ENCODE assay signal across 27 cellular contexts in genomic region chr10:43386549-43386948, GRCh38. TPM values are rescaled to one million over a fixed set of nuclear protein-coding genes. Genes with fewer than 3 reads are reported as not detected.
A peak's percentile ranks its signal among the peaks of the same experiment; 100 is the strongest.
DNase-seq lines count a peak whose midpoint lies in the region; ATAC-seq lines count a peak whose summit lies in the region.
"Had no signal": no experiment of that assay in that cellular context is flagged by ENCODE, and none has a peak within 500 bp of the region (broad histone marks: within the 10 kb centered on the region; RNA-seq: fewer than 3 reads in every experiment).

No MANE protein-coding gene starts in this region.

- ATAC-seq in activated CD8-positive, alpha-beta memory T cell treated with anti-CD3 and anti-CD28 coated beads, Interleukin-2, amount 10 ng/mL, durations not matched to agents 7 days and 5 days = no peak
- ATAC-seq in central memory CD8-positive, alpha-beta T cell (replicated peaks; ENCODE audit: extremely low read depth, poor library complexity, severe bottlenecking) = no peak
- ATAC-seq in HG03378 (IDR thresholded peaks at IDR 0.05; ENCODE audit: unreplicated experiment) = no peak
- ATAC-seq: activated naive CD4-positive, alpha-beta T cell treated with anti-CD3 and anti-CD28 coated beads, Interleukin-2, amount 50 U/mL, for 72 hours; foreskin keratinocyte had no signal

- H3K9me3 Mint-ChIP-seq in activated CD8-positive, alpha-beta memory T cell treated with anti-CD3 and anti-CD28 coated beads, Interleukin-2, amount 10 ng/mL, durations not matched to agents 7 days and 5 days (ENCODE audit: low read depth) = no peaks in the 10 kb centered on the region
- H3K9me3 Mint-ChIP-seq in central memory CD8-positive, alpha-beta T cell = no peaks in the 10 kb centered on the region
- H3K9me3 Mint-ChIP-seq: activated naive CD4-positive, alpha-beta T cell treated with anti-CD3 and anti-CD28 coated beads, Interleukin-2, amount 50 U/mL, for 72 hours; dendritic cell treated with granulocyte-macrophage colony-stimulating factor and Interleukin-4, amounts not matched to agents 40 ng/mL and 50 ng/mL, for 4 days; nephron had no signal

- intact Hi-C loops in posterior vena cava (cut with DNase I) = no loop called here

- no peak for DNase-seq in activated CD8-positive, alpha-beta memory T cell treated with anti-CD3 and anti-CD28 coated beads, Interleukin-2, amount 10 ng/mL, durations not matched to agents 7 days and 5 days
- no peak for DNase-seq in activated CD8-positive, alpha-beta memory T cell treated with anti-CD3 and anti-CD28 coated beads, Interleukin-2, amount 50 U/mL, for 4 hours
- DNase-seq in HT-29 (ENCODE audit: low spot score) (peak; percentile 0), posterior vena cava (ENCODE audit: low spot score) (peak; percentile 64), activated gamma-delta T cell treated with Interleukin-2 at 50 U/mL for 16 hours (no peak), MV-4-11 (lab: John Stamatoyannopoulos, UW) (no peak)
- DNase-seq in central memory CD8-positive, alpha-beta T cell (ENCODE audit: low spot score in 2 of 2) = no peak
- DNase-seq: C1 segment of cervical spinal cord; foreskin keratinocyte; HCEC 1CT; hippocampal formation; KBM-7; NCI-H1930; NCI-H226; SK-N-SH; stimulated activated CD4-positive, alpha-beta T cell treated with anti-CD3 and anti-CD28 coated beads, Interleukin-2, amount 100 ng/mL, for 48 hours; substantia nigra; T-helper 9 cell had no signal

- H3K27ac Mint-ChIP-seq in activated CD8-positive, alpha-beta memory T cell treated with anti-CD3 and anti-CD28 coated beads, Interleukin-2, amount 10 ng/mL, durations not matched to agents 7 days and 5 days = peak overlapping the region; percentile 49
- peak overlapping the region; percentile 72 for H3K27ac Mint-ChIP-seq in central memory CD8-positive, alpha-beta T cell (ENCODE audit: low read depth)
- H3K27ac Mint-ChIP-seq: dendritic cell treated with granulocyte-macrophage colony-stimulating factor and Interleukin-4, amounts not matched to agents 40 ng/mL and 50 ng/mL, for 4 days; nephron had no signal

- CTCF ChIA-PET in activated CD8-positive, alpha-beta memory T cell treated with anti-CD3 and anti-CD28 coated beads, Interleukin-2, amount 10 ng/mL, durations not matched to agents 7 days and 5 days (lab: Charles Lee) = interaction anchor here (1.0 to 1.2 kb wide), 2 partner anchors 9 to 14 kb away, joined by 3 to 5 read pairs; no protein-coding TSS in a partner anchor

- H3K4me1 Mint-ChIP-seq in activated CD8-positive, alpha-beta memory T cell treated with anti-CD3 and anti-CD28 coated beads, Interleukin-2, amount 10 ng/mL, durations not matched to agents 7 days and 5 days = peaks cover 45% of the 10 kb centered on the region
- peaks cover 62% of the 10 kb centered on the region for H3K4me1 Mint-ChIP-seq in central memory CD8-positive, alpha-beta T cell

- no peak overlapping the region for H3K4me3 Mint-ChIP-seq in activated CD8-positive, alpha-beta memory T cell treated with anti-CD3 and anti-CD28 coated beads, Interleukin-2, amount 10 ng/mL, durations not matched to agents 7 days and 5 days
- no peak overlapping the region for H3K4me3 Mint-ChIP-seq in central memory CD8-positive, alpha-beta T cell
- H3K4me3 Mint-ChIP-seq: dendritic cell treated with granulocyte-macrophage colony-stimulating factor and Interleukin-4, amounts not matched to agents 40 ng/mL and 50 ng/mL, for 4 days; nephron had no signal

- peaks cover 58% of the 10 kb centered on the region for H3K36me3 Mint-ChIP-seq in activated CD8-positive, alpha-beta memory T cell treated with anti-CD3 and anti-CD28 coated beads, Interleukin-2, amount 10 ng/mL, durations not matched to agents 7 days and 5 days
- H3K36me3 Mint-ChIP-seq in central memory CD8-positive, alpha-beta T cell (ENCODE audit: insufficient read depth) = peaks cover 56% of the 10 kb centered on the region

- H3K27me3 Mint-ChIP-seq in activated CD8-positive, alpha-beta memory T cell treated with anti-CD3 and anti-CD28 coated beads, Interleukin-2, amount 10 ng/mL, durations not matched to agents 7 days and 5 days = no peaks in the 10 kb centered on the region
- no peaks in the 10 kb centered on the region for H3K27me3 Mint-ChIP-seq in central memory CD8-positive, alpha-beta T cell
- H3K27me3 Mint-ChIP-seq: dendritic cell treated with granulocyte-macrophage colony-stimulating factor and Interleukin-4, amounts not matched to agents 40 ng/mL and 50 ng/mL, for 4 days had no signal

RNA-seq across cellular contexts. Expression of gene FXYD4, which starts 15.1 kb away (rescaled TPM):
- under 1 TPM in 1 of 2 experiments, not detected in 1; 0.37 TPM for total RNA-seq in activated CD8-positive, alpha-beta memory T cell treated with anti-CD3 and anti-CD28 coated beads, Interleukin-2, amount 10 ng/mL, durations not matched to agents 7 days and 5 days
- not detected in 2 replicates for total RNA-seq in HT-29 (2014; rRNA removed; shearing (Covaris generic))
- total RNA-seq in posterior vena cava = not detected
- total RNA-seq: A673; activated naive CD4-positive, alpha-beta T cell treated with anti-CD3 and anti-CD28 coated beads, Interleukin-2, amount 50 U/mL, for 72 hours; foreskin keratinocyte; lung microvascular endothelial cell; Peyer's patch; prostate gland; vagina had no signal

RNA-seq across cellular contexts. Expression of gene HNRNPF, which starts 22.4 kb away (rescaled TPM):
- total RNA-seq in activated CD8-positive, alpha-beta memory T cell treated with anti-CD3 and anti-CD28 coated beads, Interleukin-2, amount 10 ng/mL, durations not matched to agents 7 days and 5 days = 100 to 1,000 TPM; 446 to 512 TPM
- total RNA-seq in HT-29 (2014; rRNA removed; shearing (Covaris generic)) = 515 and 519 TPM in 2 replicates
- 100 to 1,000 TPM; 109 to 112 TPM for total RNA-seq in posterior vena cava

RNA-seq across cellular contexts. Expression of gene ZNF487, which starts 50.4 kb away (rescaled TPM):
- 1 to 10 TPM; 1.9 to 2.7 TPM for total RNA-seq in activated CD8-positive, alpha-beta memory T cell treated with anti-CD3 and anti-CD28 coated beads, Interleukin-2, amount 10 ng/mL, durations not matched to agents 7 days and 5 days
- total RNA-seq in HT-29 (2014; rRNA removed; shearing (Covaris generic)) = 8.1 and 16.1 TPM in 2 replicates
- total RNA-seq in posterior vena cava = 1 to 10 TPM; 4.8 to 6.5 TPM

Comparison
In these comparisons a context has a peak if more than half of its experiments do, and no peak if none do; other contexts are left out.
1. DNase-seq: peak in HT-29 (single experiment) and posterior vena cava (single experiment); none in activated CD8-positive, alpha-beta memory T cell treated with anti-CD3 and anti-CD28 coated beads, Interleukin-2, amount 10 ng/mL, durations not matched to agents 7 days and 5 days (single experiment), activated CD8-positive, alpha-beta memory T cell treated with anti-CD3 and anti-CD28 coated beads, Interleukin-2, amount 50 U/mL, for 4 hours (single experiment), central memory CD8-positive, alpha-beta T cell (0 of 2), activated gamma-delta T cell treated with Interleukin-2 at 50 U/mL for 16 hours (single experiment) and MV-4-11 (single experiment).